Comparison of ENCODE assay signal across 15 cellular contexts in the genomic region with DNA sequence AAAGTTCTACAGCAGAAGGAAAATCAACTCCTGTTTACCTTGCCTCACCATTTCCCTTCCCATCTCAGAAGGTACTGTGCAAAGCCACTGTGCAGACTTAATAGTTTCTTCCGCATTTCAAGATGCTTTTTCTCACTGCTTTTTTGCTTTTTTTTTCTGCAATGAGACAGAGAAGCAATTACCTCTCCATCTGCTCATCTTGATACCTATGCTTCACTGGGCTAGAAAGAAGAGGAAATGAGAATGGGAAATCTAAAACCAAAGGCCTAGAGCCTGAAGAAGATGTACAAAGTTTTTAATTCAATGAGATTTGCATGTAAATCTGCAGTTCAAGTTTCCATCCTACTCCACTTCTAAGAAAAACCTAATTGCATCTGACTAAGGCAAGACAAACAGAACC.
DNase-seq lines count a peak whose midpoint lies in the region; ATAC-seq and TF ChIP-seq lines count a peak whose summit lies in the region.
"Had no signal": no experiment of that assay in that cellular context is flagged by ENCODE, and none has a peak within 500 bp of the region (broad histone marks: within the 10 kb centered on the region; RNA-seq: fewer than 3 reads in every experiment).

No MANE protein-coding gene starts in this region.

- H3K4me1 Mint-ChIP-seq in Calu3 (ENCODE audit: low read depth, unreplicated experiment) = no peaks in the 10 kb centered on the region
- H3K4me1 Mint-ChIP-seq: activated CD4-positive, alpha-beta T cell treated with anti-CD3 and anti-CD28 coated beads, Interleukin-2, amount 10 ng/mL, durations not matched to agents 24 days and 14 days had no signal

- intact Hi-C loops in Calu3 (cut with micrococcal nuclease; ENCODE audit: unreplicated experiment) = no loop called here

- H3K4me3 ChIP-seq in Karpas-422 (ENCODE audit: low read length) (peak overlapping the region; percentile 23; the same call in 1 of the 2 replicates), tibial nerve (no peak overlapping the region)
- H3K4me3 ChIP-seq: coronary artery, suprapubic skin had no signal

- DNase-seq in NCI-H2171 treated with DMSO at 0.1 percent for 48 hours (lab: John Stamatoyannopoulos, UW) (peak; percentile 64), NCI-H2171 (lab: John Stamatoyannopoulos, UW) (no peak), Karpas-422 (peak; percentile 95), H4 (ENCODE audit: low spot score) (no peak), SW480 (ENCODE audit: low spot score) (no peak), Calu3 (no peak), tibial nerve (ENCODE audit: low spot score in 2 of 2) (no peak)
- DNase-seq: 8988T; activated CD4-positive, alpha-beta T cell treated with anti-CD3 and anti-CD28 coated beads, Interleukin-2, amount 10 ng/mL, durations not matched to agents 24 days and 14 days; amygdala; NCI-H524 treated with DMSO at 0.1 percent for 48 hours; RPMI8226 had no signal

- H3K9ac ChIP-seq in Karpas-422 (ENCODE audit: low read length) = no peak overlapping the region

- no peak overlapping the region for H3K27ac Mint-ChIP-seq in Calu3 (ENCODE audit: unreplicated experiment)
- H3K27ac Mint-ChIP-seq: activated CD4-positive, alpha-beta T cell treated with anti-CD3 and anti-CD28 coated beads, Interleukin-2, amount 10 ng/mL, durations not matched to agents 24 days and 14 days had no signal

- WGBS in tibial nerve, 2 donors = 80 to 83% methylated on average over 1 of the region's 1 CpG

- TF ChIP-seq EP300 in tibial nerve (IDR thresholded peaks at IDR 0.05) = no peak

- CTCF ChIA-PET in Calu3 (lab: Charles Lee) = no interaction called here

- H3K4me2 ChIP-seq in Karpas-422 (ENCODE audit: low read depth, low read length, poor library complexity, severe bottlenecking) = peak overlapping the region; percentile 60

- no TSS peak for BruUV-seq in Calu3 (replicated peaks; lab: Mats Ljungman, UMichigan)

- ATAC-seq in HG02763 (IDR thresholded peaks at IDR 0.05; ENCODE audit: unreplicated experiment) = peak; percentile 51

- H4K20me1 ChIP-seq in Karpas-422 (ENCODE audit: insufficient read depth, low read depth, low read length) = no peaks in the 10 kb centered on the region

- H3K9me3 ChIP-seq in Karpas-422 (ENCODE audit: low read length) = no peaks in the 10 kb centered on the region
- H3K9me3 ChIP-seq in tibial nerve = no peaks in the 10 kb centered on the region
- H3K9me3 ChIP-seq: suprapubic skin had no signal

- H3K27me3 ChIP-seq in Karpas-422 (ENCODE audit: low read length) (no peaks in the 10 kb centered on the region), tibial nerve (no peaks in the 10 kb centered on the region)
- H3K27me3 ChIP-seq: suprapubic skin had no signal

- H3K27me3 Mint-ChIP-seq in Calu3 (ENCODE audit: unreplicated experiment) = no peaks in the 10 kb centered on the region
- H3K27me3 Mint-ChIP-seq: activated CD4-positive, alpha-beta T cell treated with anti-CD3 and anti-CD28 coated beads, Interleukin-2, amount 10 ng/mL, durations not matched to agents 24 days and 14 days had no signal

- no peaks in the 10 kb centered on the region for H3K36me3 Mint-ChIP-seq in Calu3 (ENCODE audit: insufficient read depth, unreplicated experiment)

- H3K27ac ChIP-seq in Karpas-422 (ENCODE audit: low read length) = peak overlapping the region; percentile 78
- H3K27ac ChIP-seq in tibial nerve = no peak overlapping the region
- H3K27ac ChIP-seq: coronary artery, suprapubic skin had no signal

- TF ChIP-seq CTCF in Calu3 (IDR thresholded peaks at IDR 0.05; ENCODE audit: unreplicated experiment) = no peak
- no peak for TF ChIP-seq CTCF in tibial nerve (IDR thresholded peaks at IDR 0.05)

- no peak for TF ChIP-seq POLR2A in tibial nerve (IDR thresholded peaks at IDR 0.05)

- no peaks in the 10 kb centered on the region for H3K9me2 ChIP-seq in Karpas-422 (replicated peaks; ENCODE audit: insufficient read depth, low read length)

- H3K4me1 ChIP-seq in Karpas-422 (ENCODE audit: low read length) (peaks cover 60% of the 10 kb centered on the region), tibial nerve (peaks cover 0 to 9% (median 0%) of the 10 kb centered on the region in 4 donors)
- H3K4me1 ChIP-seq: suprapubic skin had no signal

- H2AFZ ChIP-seq in Karpas-422 (ENCODE audit: low read length) = no peak overlapping the region

- H3K4me3 Mint-ChIP-seq in Calu3 (ENCODE audit: low read depth, unreplicated experiment) = no peak overlapping the region
- H3K4me3 Mint-ChIP-seq: activated CD4-positive, alpha-beta T cell treated with anti-CD3 and anti-CD28 coated beads, Interleukin-2, amount 10 ng/mL, durations not matched to agents 24 days and 14 days had no signal

- no peaks in the 10 kb centered on the region for H3K36me3 ChIP-seq in Karpas-422 (ENCODE audit: insufficient read depth, low read length)
- H3K36me3 ChIP-seq in tibial nerve = peaks cover 0 to 2% (median 0%) of the 10 kb centered on the region in 3 donors
- H3K36me3 ChIP-seq: suprapubic skin had no signal

- peaks cover 7% of the 10 kb centered on the region for H3K9me3 Mint-ChIP-seq in Calu3 (ENCODE audit: low read depth, unreplicated experiment)
- H3K9me3 Mint-ChIP-seq: activated CD4-positive, alpha-beta T cell treated with anti-CD3 and anti-CD28 coated beads, Interleukin-2, amount 10 ng/mL, durations not matched to agents 24 days and 14 days had no signal

- no peaks in the 10 kb centered on the region for H3K79me2 ChIP-seq in Karpas-422 (ENCODE audit: low read length)

Comparison
In these comparisons a context has a peak if more than half of its experiments do, and no peak if none do; other contexts are left out.
1. DNase-seq: peak in NCI-H2171 treated with DMSO at 0.1 percent for 48 hours (single experiment) and Karpas-422 (single experiment); none in NCI-H2171 (single experiment), H4 (single experiment), SW480 (single experiment), Calu3 (single experiment) and tibial nerve (0 of 2).